12 cellular contexts compared by ENCODE assay signal in the genomic region with DNA sequence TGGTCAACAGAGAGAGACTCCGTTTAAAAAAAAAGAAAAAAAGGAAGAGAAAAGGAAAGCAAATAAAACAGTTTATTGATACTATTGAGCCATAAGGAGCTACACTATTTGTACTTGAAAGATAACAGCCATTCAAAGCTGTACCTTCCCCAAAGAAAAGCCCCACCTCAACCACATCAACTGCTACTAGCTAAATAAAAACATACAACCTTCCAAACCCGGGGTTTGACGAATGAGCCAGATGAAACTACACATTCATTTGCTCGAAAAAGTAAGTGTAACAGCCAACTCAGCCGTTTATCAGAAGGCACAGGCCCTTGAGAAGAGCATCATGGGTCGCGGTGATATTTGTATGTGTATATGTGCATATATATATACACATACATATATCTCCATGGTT.
A peak's percentile ranks its signal among the peaks of the same experiment; 100 is the strongest.
DNase-seq lines count a peak whose midpoint lies in the region; ATAC-seq, FAIRE-seq and TF ChIP-seq lines count a peak whose summit lies in the region.
"Had no signal": no experiment of that assay in that cellular context is flagged by ENCODE, and none has a peak within 500 bp of the region (broad histone marks: within the 10 kb centered on the region; RNA-seq: fewer than 3 reads in every experiment).

No MANE protein-coding gene starts in this region.

- peaks cover 0 to 15% of the 10 kb centered on the region in 2 donors for H3K36me3 Mint-ChIP-seq in activated naive CD4-positive, alpha-beta T cell treated with anti-CD3 and anti-CD28 coated beads, Interleukin-2, amount 50 U/mL, for 72 hours
- peaks cover 9% of the 10 kb centered on the region for H3K36me3 Mint-ChIP-seq in activated naive CD4-positive, alpha-beta T cell treated with anti-CD3 and anti-CD28 coated beads, Interleukin-2, amount 10 ng/mL, durations not matched to agents 7 days and 5 days
- H3K36me3 Mint-ChIP-seq in T-helper 2 cell treated with Interferon-gamma antibody and Interleukin-4, amounts not matched to agents 5 μg/mL and 100 μg/mL, for 36 hours (ENCODE audit: low read depth) = peaks cover 1% of the 10 kb centered on the region

- no peak for DNase-seq in activated naive CD4-positive, alpha-beta T cell treated with anti-CD3 and anti-CD28 coated beads, Interleukin-2, amount 50 U/mL, for 72 hours (ENCODE audit: low spot score in 2 of 2)
- DNase-seq in activated naive CD4-positive, alpha-beta T cell treated with anti-CD3 and anti-CD28 coated beads, Interleukin-2, amount 10 ng/mL, durations not matched to agents 7 days and 5 days = no peak
- DNase-seq in T-helper 2 cell treated with Interferon-gamma antibody and Interleukin-4, amounts not matched to agents 5 μg/mL and 100 μg/mL, for 36 hours (ENCODE audit: low spot score) = no peak
- no peak for DNase-seq in kidney
- DNase-seq in transverse colon = no peak
- no peak for DNase-seq in iPS-NIHi7 (ENCODE audit: extremely low spot score)
- DNase-seq: effector memory CD4-positive, alpha-beta T cell; NCI-H1436; T1000 had no signal

- peak overlapping the region; percentile 33 to 67 for H3K27ac ChIP-seq in kidney (ENCODE audit: low read depth in 2 of 2, low read length in 2 of 2)
- H3K27ac ChIP-seq in transverse colon = peak overlapping the region; percentile 4 to 59 (median 49)

- no peak for TF ChIP-seq CTCF in kidney (IDR thresholded peaks at IDR 0.05; ENCODE audit: borderline replicate concordance, extremely low read depth, insufficient read depth)
- no peak for TF ChIP-seq CTCF in transverse colon (IDR thresholded peaks at IDR 0.05)

- no peak overlapping the region for H3K9ac ChIP-seq in kidney (ENCODE audit: low read length in 2 of 2)

- peaks cover 3 to 19% of the 10 kb centered on the region in 2 donors for H3K4me1 ChIP-seq in kidney (ENCODE audit: control insufficient read depth in 1 of 2, insufficient read depth in 1 of 2, low read depth in 1 of 2, low read length in 2 of 2)
- H3K4me1 ChIP-seq in transverse colon = peaks cover 16 to 59% (median 23%) of the 10 kb centered on the region in 4 donors

- H3K4me1 Mint-ChIP-seq in activated naive CD4-positive, alpha-beta T cell treated with anti-CD3 and anti-CD28 coated beads, Interleukin-2, amount 10 ng/mL, durations not matched to agents 7 days and 5 days = peaks cover 56% of the 10 kb centered on the region
- peaks cover 53% of the 10 kb centered on the region for H3K4me1 Mint-ChIP-seq in T-helper 2 cell treated with Interferon-gamma antibody and Interleukin-4, amounts not matched to agents 5 μg/mL and 100 μg/mL, for 36 hours (ENCODE audit: low read depth)

- H3K27me3 ChIP-seq in transverse colon = no peaks in the 10 kb centered on the region

- no peaks in the 10 kb centered on the region for H3K27me3 Mint-ChIP-seq in activated naive CD4-positive, alpha-beta T cell treated with anti-CD3 and anti-CD28 coated beads, Interleukin-2, amount 10 ng/mL, durations not matched to agents 7 days and 5 days
- no peaks in the 10 kb centered on the region for H3K27me3 Mint-ChIP-seq in T-helper 2 cell treated with Interferon-gamma antibody and Interleukin-4, amounts not matched to agents 5 μg/mL and 100 μg/mL, for 36 hours (ENCODE audit: low read depth)

- no peaks in the 10 kb centered on the region for H3K9me3 ChIP-seq in kidney (ENCODE audit: control insufficient read depth in 1 of 2, low read length in 2 of 2)
- H3K9me3 ChIP-seq in transverse colon = no peaks in the 10 kb centered on the region

- no peaks in the 10 kb centered on the region for H3K9me3 Mint-ChIP-seq in activated naive CD4-positive, alpha-beta T cell treated with anti-CD3 and anti-CD28 coated beads, Interleukin-2, amount 50 U/mL, for 72 hours
- peaks cover 2% of the 10 kb centered on the region for H3K9me3 Mint-ChIP-seq in activated naive CD4-positive, alpha-beta T cell treated with anti-CD3 and anti-CD28 coated beads, Interleukin-2, amount 10 ng/mL, durations not matched to agents 7 days and 5 days
- peaks cover 3% of the 10 kb centered on the region for H3K9me3 Mint-ChIP-seq in T-helper 2 cell treated with Interferon-gamma antibody and Interleukin-4, amounts not matched to agents 5 μg/mL and 100 μg/mL, for 36 hours

- no peak overlapping the region for H3K4me3 Mint-ChIP-seq in activated naive CD4-positive, alpha-beta T cell treated with anti-CD3 and anti-CD28 coated beads, Interleukin-2, amount 10 ng/mL, durations not matched to agents 7 days and 5 days
- peak overlapping the region; percentile 2 for H3K4me3 Mint-ChIP-seq in T-helper 2 cell treated with Interferon-gamma antibody and Interleukin-4, amounts not matched to agents 5 μg/mL and 100 μg/mL, for 36 hours

- in situ Hi-C loops in transverse colon (cut with MboI; ENCODE audit: low pct_ligation_motif_present in 1 of 4, low pct_unique_long_range_greater_than_20kb in 1 of 4, low sequenced_read_pairs in 3 of 4) = no loop called here

- peak overlapping the region in 1 of 2 donors; percentile 98 for H3K27ac Mint-ChIP-seq in activated naive CD4-positive, alpha-beta T cell treated with anti-CD3 and anti-CD28 coated beads, Interleukin-2, amount 50 U/mL, for 72 hours
- no peak overlapping the region for H3K27ac Mint-ChIP-seq in activated naive CD4-positive, alpha-beta T cell treated with anti-CD3 and anti-CD28 coated beads, Interleukin-2, amount 10 ng/mL, durations not matched to agents 7 days and 5 days
- H3K27ac Mint-ChIP-seq in T-helper 2 cell treated with Interferon-gamma antibody and Interleukin-4, amounts not matched to agents 5 μg/mL and 100 μg/mL, for 36 hours = peak overlapping the region; percentile 2

- WGBS in transverse colon (ENCODE audit: low coverage in 1 of 2), 2 donors = 22 to 52% methylated on average over 1 to 7 of the region's 7 CpGs

- H3K36me3 ChIP-seq in kidney (ENCODE audit: control insufficient read depth in 1 of 2, insufficient read depth in 2 of 2, low read length in 2 of 2) (no peaks in the 10 kb centered on the region), transverse colon (no peaks in the 10 kb centered on the region)

- CTCF ChIA-PET in activated naive CD4-positive, alpha-beta T cell treated with anti-CD3 and anti-CD28 coated beads, Interleukin-2, amount 10 ng/mL, durations not matched to agents 7 days and 5 days (lab: Charles Lee) = interaction anchor here (0.7 to 1.3 kb wide), 3 partner anchors 26 to 77 kb away, joined by 3 to 4 read pairs (median 3); no protein-coding TSS in a partner anchor

- no peak for TF ChIP-seq POLR2A in transverse colon (IDR thresholded peaks at IDR 0.05)

- intact Hi-C loops in kidney (cut with DNase I) (no loop called here), transverse colon (cut with DNase I; ENCODE audit: low total_unique reads) (no loop called here)

- TF ChIP-seq EP300 in transverse colon (IDR thresholded peaks at IDR 0.05; ENCODE audit: low read depth) = no peak

- H3K4me3 ChIP-seq in kidney (ENCODE audit: low read length in 2 of 2) = no peak overlapping the region
- peak overlapping the region in 1 of 4 donors; percentile 27 for H3K4me3 ChIP-seq in transverse colon

- FAIRE-seq in kidney (lab: Jason Lieb, UNC) = no peak
- FAIRE-seq: frontal cortex had no signal

- peak; percentile 3 to 53 for ATAC-seq in activated naive CD4-positive, alpha-beta T cell treated with anti-CD3 and anti-CD28 coated beads, Interleukin-2, amount 50 U/mL, for 72 hours
- ATAC-seq in HG02981 (IDR thresholded peaks at IDR 0.05; ENCODE audit: unreplicated experiment) (no peak), HG03460 (IDR thresholded peaks at IDR 0.05; ENCODE audit: unreplicated experiment) (no peak)

Comparison
In these comparisons a context has a peak if more than half of its experiments do, and no peak if none do; other contexts are left out.
1. ATAC-seq: peak in activated naive CD4-positive, alpha-beta T cell treated with anti-CD3 and anti-CD28 coated beads, Interleukin-2, amount 50 U/mL, for 72 hours (2 of 2); none in HG02981 (single experiment) and HG03460 (single experiment).